Comparison of ENCODE assay signal across 17 cellular contexts in the genomic region with DNA sequence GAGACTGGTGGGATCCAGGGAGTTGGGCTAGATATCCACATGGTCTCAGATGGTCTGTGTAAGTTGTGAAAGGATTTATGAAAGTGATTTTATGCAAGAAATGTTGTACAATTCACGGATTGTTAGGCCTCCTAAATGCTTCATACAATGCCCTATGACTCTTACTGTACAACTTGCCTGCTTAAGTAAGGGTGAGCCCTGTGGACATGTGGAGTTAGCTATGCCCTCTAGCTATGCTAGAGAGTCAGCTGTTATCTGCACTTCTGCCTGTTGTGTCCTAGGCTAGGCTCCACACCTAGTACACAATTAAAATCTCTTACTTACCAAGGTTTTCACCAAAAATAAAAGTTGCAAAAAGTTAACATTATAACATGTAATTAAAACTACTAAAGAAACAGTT. TPM values are rescaled to one million over a fixed set of nuclear protein-coding genes. Genes with fewer than 3 reads are reported as not detected.
DNase-seq lines count a peak whose midpoint lies in the region; ATAC-seq and TF ChIP-seq lines count a peak whose summit lies in the region.
"Had no signal": no experiment of that assay in that cellular context is flagged by ENCODE, and none has a peak within 500 bp of the region (broad histone marks: within the 10 kb centered on the region; RNA-seq: fewer than 3 reads in every experiment).

No MANE protein-coding gene starts in this region.

- H3K9ac ChIP-seq in endodermal cell (ENCODE audit: extremely low read depth, low read length, poor library complexity, severe bottlenecking), result no peak overlapping the region

- TF ChIP-seq CTCF in endodermal cell (conservative IDR thresholded peaks at IDR 0.05), result no peak

- H3K4me1 ChIP-seq in endodermal cell (ENCODE audit: control insufficient read depth, insufficient read depth, low read length), result no peaks in the 10 kb centered on the region

- ATAC-seq in activated T-cell treated with anti-CD3 and anti-CD28 coated beads, Interleukin-2, amount 50 U/mL, for 72 hours (replicated peaks in 1 of 2), result no peak
- no peak for ATAC-seq in T-cell (replicated peaks in 1 of 4)
- ATAC-seq in stimulated activated memory B cell treated with anti-CD40 and anti-IgM and Interleukin-4, amounts not matched to agents 10 μg/mL and 1 μg/mL and 100 μg/mL, for 72 hours, result no peak
- no peak for ATAC-seq in HG03521 (IDR thresholded peaks at IDR 0.05; ENCODE audit: unreplicated experiment)
- no peak for ATAC-seq in HG02678 (IDR thresholded peaks at IDR 0.05; ENCODE audit: unreplicated experiment)
- ATAC-seq: activated CD4-positive, CD25-positive, alpha-beta regulatory T cell treated with anti-CD3 and anti-CD28 coated beads, Interleukin-2, amount 50 U/mL, for 24 hours; lower lobe of right lung had no signal

- H3K36me3 ChIP-seq in endodermal cell (ENCODE audit: control insufficient read depth, insufficient read depth, low read length), result no peaks in the 10 kb centered on the region
- H3K36me3 ChIP-seq: esophagus squamous epithelium, lower lobe of right lung had no signal

- H3K27me3 ChIP-seq in endodermal cell (ENCODE audit: control insufficient read depth, insufficient read depth, low read length, poor library complexity, severe bottlenecking), result no peaks in the 10 kb centered on the region

- H3K27ac ChIP-seq in endodermal cell (ENCODE audit: low read depth, low read length), result no peak overlapping the region
- H3K27ac ChIP-seq: esophagus squamous epithelium, lower lobe of right lung had no signal

- DNase-seq in activated T-cell treated with anti-CD3 and anti-CD28 coated beads, Interleukin-2, amount 50 U/mL, for 72 hours, result no peak
- DNase-seq in activated T-cell treated with anti-CD3 and anti-CD28 coated beads for 4 hours, result no peak
- DNase-seq in T-cell, result no peak
- no peak for DNase-seq in endodermal cell
- no peak for DNase-seq in GDM1 (lab: John Stamatoyannopoulos, UW)
- DNase-seq: esophagus squamous epithelium; HCEC 1CT; lower lobe of right lung; NCI-H146; NCI-H226; NK-92 treated with Interleukin-12 subunit alpha and Interleukin-12 subunit beta, amount 100 ng/mL, for 24 hours had no signal

- no peak overlapping the region for H3K27ac Mint-ChIP-seq in activated T-cell treated with anti-CD3 and anti-CD28 coated beads, Interleukin-2, amount 50 U/mL, for 72 hours
- no peak overlapping the region for H3K27ac Mint-ChIP-seq in T-cell
- no peak overlapping the region for H3K27ac Mint-ChIP-seq in endodermal cell
- no peak overlapping the region for H3K27ac Mint-ChIP-seq in stimulated activated memory B cell treated with anti-CD40 and anti-IgM and Interleukin-4, amounts not matched to agents 10 μg/mL and 1 μg/mL and 100 μg/mL, for 72 hours
- H3K27ac Mint-ChIP-seq: dendritic cell treated with granulocyte-macrophage colony-stimulating factor and Interleukin-4, amounts not matched to agents 40 ng/mL and 50 ng/mL, for 4 days had no signal

- peaks cover 26% of the 10 kb centered on the region for H3K27me3 Mint-ChIP-seq in activated T-cell treated with anti-CD3 and anti-CD28 coated beads, Interleukin-2, amount 50 U/mL, for 72 hours (ENCODE audit: low read depth)
- H3K27me3 Mint-ChIP-seq in T-cell (peaks cover 25 to 33% of the 10 kb centered on the region in 2 donors), endodermal cell (ENCODE audit: insufficient read depth) (no peaks in the 10 kb centered on the region)
- H3K27me3 Mint-ChIP-seq in stimulated activated memory B cell treated with anti-CD40 and anti-IgM and Interleukin-4, amounts not matched to agents 10 μg/mL and 1 μg/mL and 100 μg/mL, for 72 hours, result peaks cover 40% of the 10 kb centered on the region

- POLR2A ChIA-PET in T-cell (lab: Charles Lee), result no interaction called here

- CTCF ChIA-PET in T-cell (lab: Charles Lee), result no interaction called here

- peaks cover 2 to 8% of the 10 kb centered on the region in 2 donors for H3K9me3 Mint-ChIP-seq in activated T-cell treated with anti-CD3 and anti-CD28 coated beads, Interleukin-2, amount 50 U/mL, for 72 hours
- H3K9me3 Mint-ChIP-seq in T-cell (peaks cover 0 to 11% (median 4%) of the 10 kb centered on the region in 3 donors), endodermal cell (peaks cover 26% of the 10 kb centered on the region)
- H3K9me3 Mint-ChIP-seq in stimulated activated memory B cell treated with anti-CD40 and anti-IgM and Interleukin-4, amounts not matched to agents 10 μg/mL and 1 μg/mL and 100 μg/mL, for 72 hours, result peaks cover 7% of the 10 kb centered on the region
- H3K9me3 Mint-ChIP-seq: dendritic cell treated with granulocyte-macrophage colony-stimulating factor and Interleukin-4, amounts not matched to agents 40 ng/mL and 50 ng/mL, for 4 days had no signal

- H3K4me3 Mint-ChIP-seq in activated T-cell treated with anti-CD3 and anti-CD28 coated beads, Interleukin-2, amount 50 U/mL, for 72 hours, result peak overlapping the region; percentile 64 to 68
- H3K4me3 Mint-ChIP-seq in T-cell (peak overlapping the region; percentile 49 to 84 (median 57)), endodermal cell (no peak overlapping the region)
- peak overlapping the region; percentile 19 for H3K4me3 Mint-ChIP-seq in stimulated activated memory B cell treated with anti-CD40 and anti-IgM and Interleukin-4, amounts not matched to agents 10 μg/mL and 1 μg/mL and 100 μg/mL, for 72 hours

- H3K4me3 ChIP-seq in endodermal cell (ENCODE audit: low read length), result peak overlapping the region; percentile 13
- H3K4me3 ChIP-seq: esophagus squamous epithelium, lower lobe of right lung had no signal

- WGBS in endodermal cell (ENCODE audit: insufficient coverage in 1 of 2, insufficient read length in 1 of 2), 2 experiments, result 92% methylated on average over 1 of the region's 1 CpG; no CpG with 5 or more reads in 1 of the 2 experiments

- H3K4me1 Mint-ChIP-seq in activated T-cell treated with anti-CD3 and anti-CD28 coated beads, Interleukin-2, amount 50 U/mL, for 72 hours (ENCODE audit: low read depth), result peaks cover 18% of the 10 kb centered on the region
- peaks cover 8 to 18% (median 17%) of the 10 kb centered on the region in 3 donors for H3K4me1 Mint-ChIP-seq in T-cell
- peaks cover 4% of the 10 kb centered on the region for H3K4me1 Mint-ChIP-seq in endodermal cell
- peaks cover 12% of the 10 kb centered on the region for H3K4me1 Mint-ChIP-seq in stimulated activated memory B cell treated with anti-CD40 and anti-IgM and Interleukin-4, amounts not matched to agents 10 μg/mL and 1 μg/mL and 100 μg/mL, for 72 hours

- H3K9me3 ChIP-seq in endodermal cell (ENCODE audit: control insufficient read depth, low read length), result peaks cover 30% of the 10 kb centered on the region
- H3K9me3 ChIP-seq: esophagus squamous epithelium, lower lobe of right lung had no signal

- peaks cover 5 to 7% of the 10 kb centered on the region in 2 donors for H3K36me3 Mint-ChIP-seq in activated T-cell treated with anti-CD3 and anti-CD28 coated beads, Interleukin-2, amount 50 U/mL, for 72 hours (ENCODE audit: insufficient read depth in 2 of 2)
- H3K36me3 Mint-ChIP-seq in T-cell, result no peaks in the 10 kb centered on the region
- peaks cover 23% of the 10 kb centered on the region for H3K36me3 Mint-ChIP-seq in endodermal cell (ENCODE audit: low read depth)
- H3K36me3 Mint-ChIP-seq in stimulated activated memory B cell treated with anti-CD40 and anti-IgM and Interleukin-4, amounts not matched to agents 10 μg/mL and 1 μg/mL and 100 μg/mL, for 72 hours, result no peaks in the 10 kb centered on the region

RNA-seq across cellular contexts. Expression of a gene that starts 1.7 kb away (rescaled TPM):
- under 1 TPM; 0.21 to 0.31 TPM for total RNA-seq in activated T-cell treated with anti-CD3 and anti-CD28 coated beads, Interleukin-2, amount 50 U/mL, for 72 hours
- total RNA-seq in T-cell (under 1 TPM in 1 of 5 donors, not detected in 4; 0.58 TPM), endodermal cell (1 to 10 TPM; 2.6 to 4.1 TPM)
- polyA plus RNA-seq in endodermal cell (2013, experiment 1 of 2), result 1.5 TPM
- 0.91 TPM for polyA plus RNA-seq in endodermal cell (2013, experiment 2 of 2)
- total RNA-seq: HT1080 had no signal

RNA-seq across cellular contexts. Expression of a gene that starts 20.9 kb away (rescaled TPM):
- 100 to 1,000 TPM; 113 to 117 TPM for total RNA-seq in activated T-cell treated with anti-CD3 and anti-CD28 coated beads, Interleukin-2, amount 50 U/mL, for 72 hours
- total RNA-seq in T-cell (10 to 100 TPM; 19.9 to 61.5 (median 46.2) TPM), endodermal cell (100 to 1,000 TPM; 208 to 223 TPM)
- 90.8 TPM for polyA plus RNA-seq in endodermal cell (2013, experiment 1 of 2)
- 93.7 TPM for polyA plus RNA-seq in endodermal cell (2013, experiment 2 of 2)

RNA-seq across cellular contexts. Expression of a gene that starts 35.2 kb away (rescaled TPM):
- 1 to 10 TPM; 6.8 to 9.5 TPM for total RNA-seq in activated T-cell treated with anti-CD3 and anti-CD28 coated beads, Interleukin-2, amount 50 U/mL, for 72 hours
- total RNA-seq in T-cell, result 1 to 10 TPM in 4 of 5 donors, under 1 TPM in 1; 0.60 to 2.4 (median 1.9) TPM
- total RNA-seq in endodermal cell, result 10 to 100 TPM; 17.8 to 18.8 TPM
- polyA plus RNA-seq in endodermal cell (2013, experiment 1 of 2), result 2.8 TPM
- 2.4 TPM for polyA plus RNA-seq in endodermal cell (2013, experiment 2 of 2)
